ENCODE assay signal across 32 cellular contexts in genomic region chr17:8781784-8782575, GRCh38. TPM values are rescaled to one million over a fixed set of nuclear protein-coding genes. Genes with fewer than 3 reads are reported as not detected.
"Had no signal": no experiment of that assay in that cellular context is flagged by ENCODE, and none has a peak within 500 bp of the region (broad histone marks: within the 10 kb centered on the region; RNA-seq: fewer than 3 reads in every experiment).

No MANE protein-coding gene starts in this region.

- H3K4me1 ChIP-seq: right lobe of liver had no signal

- H3K36me3 Mint-ChIP-seq: activated naive CD4-positive, alpha-beta T cell treated with anti-CD3 and anti-CD28 coated beads, Interleukin-2, amount 50 U/mL, for 24 hours; memory B cell; natural killer cell treated with Interleukin-12 subunit alpha and Interleukin-12 subunit beta and Interleukin-15 and Interleukin-18, amount 100 ng/mL, for 72 hours; stimulated activated memory B cell treated with anti-CD40 and anti-IgM and Interleukin-4, amounts not matched to agents 10 μg/mL and 1 μg/mL and 100 μg/mL, for 72 hours had no signal

- H3K4me1 Mint-ChIP-seq: activated CD4-positive, alpha-beta memory T cell treated with anti-CD3 and anti-CD28 coated beads, Interleukin-2, amount 10 ng/mL, durations not matched to agents 7 days and 5 days; activated CD4-positive, alpha-beta T cell treated with anti-CD3 and anti-CD28 coated beads, Interleukin-2, amount 10 ng/mL, durations not matched to agents 7 days and 5 days; activated naive CD4-positive, alpha-beta T cell treated with anti-CD3 and anti-CD28 coated beads, Interleukin-2, amount 50 U/mL, for 24 hours; activated T-helper 17 cell treated with anti-CD3 and anti-CD28 coated beads, Interleukin-2, amount 50 U/mL, for 72 hours; memory B cell; T-helper 17 cell had no signal

- H3K36me3 ChIP-seq: right lobe of liver had no signal

- FAIRE-seq: colon had no signal

- H3K27ac ChIP-seq: dorsolateral prefrontal cortex, right lobe of liver had no signal

- ATAC-seq: activated naive CD8-positive, alpha-beta T cell treated with anti-CD3 and anti-CD28 coated beads, Interleukin-2, amount 50 U/mL, for 24 hours; activated T-helper 17 cell treated with anti-CD3 and anti-CD28 coated beads, Interleukin-2, amount 50 U/mL, for 72 hours; esophagus mucosa; mucosa of descending colon; natural killer cell treated with Interleukin-12 subunit alpha and Interleukin-12 subunit beta and Interleukin-15 and Interleukin-18, amount 100 ng/mL, for 72 hours; right lobe of liver; stimulated activated memory B cell treated with anti-CD40 and anti-IgM and Interleukin-4, amounts not matched to agents 10 μg/mL and 1 μg/mL and 100 μg/mL, for 72 hours; stimulated activated naive CD8-positive, alpha-beta T cell treated with anti-CD3 and anti-CD28 coated beads, Interleukin-15, amount 100 ng/mL, for 72 hours; T-helper 17 cell had no signal

- H3K27me3 ChIP-seq: right lobe of liver had no signal

- H3K4me3 Mint-ChIP-seq: activated CD4-positive, alpha-beta memory T cell treated with anti-CD3 and anti-CD28 coated beads, Interleukin-2, amount 10 ng/mL, durations not matched to agents 7 days and 5 days; activated CD4-positive, alpha-beta T cell treated with anti-CD3 and anti-CD28 coated beads, Interleukin-2, amount 10 ng/mL, durations not matched to agents 7 days and 5 days; activated naive CD4-positive, alpha-beta T cell treated with anti-CD3 and anti-CD28 coated beads, Interleukin-2, amount 50 U/mL, for 24 hours; activated naive CD8-positive, alpha-beta T cell treated with anti-CD3 and anti-CD28 coated beads, Interleukin-2, amount 50 U/mL, for 24 hours; activated T-cell treated with anti-CD3 and anti-CD28 coated beads, Interleukin-2, amount 50 U/mL, for 24 hours; activated T-helper 17 cell treated with anti-CD3 and anti-CD28 coated beads, Interleukin-2, amount 50 U/mL, for 72 hours; memory B cell; natural killer cell treated with Interleukin-12 subunit alpha and Interleukin-12 subunit beta and Interleukin-15 and Interleukin-18, amount 100 ng/mL, for 72 hours; stimulated activated memory B cell treated with anti-CD40 and anti-IgM and Interleukin-4, amounts not matched to agents 10 μg/mL and 1 μg/mL and 100 μg/mL, for 72 hours; stimulated activated naive CD8-positive, alpha-beta T cell treated with anti-CD3 and anti-CD28 coated beads, Interleukin-15, amount 100 ng/mL, for 72 hours; T-helper 17 cell had no signal

- DNase-seq: activated CD4-positive, alpha-beta memory T cell treated with anti-CD3 and anti-CD28 coated beads, Interleukin-2, amount 10 ng/mL, durations not matched to agents 7 days and 5 days; activated CD4-positive, alpha-beta T cell treated with anti-CD3 and anti-CD28 coated beads for 1 hour; activated CD4-positive, alpha-beta T cell treated with anti-CD3 and anti-CD28 coated beads, Interleukin-2, amount 10 ng/mL, durations not matched to agents 7 days and 5 days; activated CD8-positive, alpha-beta memory T cell treated with anti-CD3 and anti-CD28 coated beads, Interleukin-2, amount 50 U/mL, for 48 hours; activated naive CD8-positive, alpha-beta T cell treated with anti-CD3 and anti-CD28 coated beads, Interleukin-2, amount 50 U/mL, for 24 hours; activated T-cell treated with anti-CD3 and anti-CD28 coated beads, Interleukin-2, amount 50 U/mL, for 24 hours; dorsolateral prefrontal cortex; effector memory CD4-positive, alpha-beta T cell; foreskin fibroblast; hypothalamus; mucosa of descending colon; right lobe of liver; stimulated activated CD4-positive, alpha-beta T cell treated with anti-CD3 and anti-CD28 coated beads, Interleukin-1b, Interleukin-23, amount 100 ng/mL, for 48 hours; stimulated activated CD4-positive, alpha-beta T cell treated with anti-CD3 and anti-CD28 coated beads, Interleukin-4, amount 100 ng/mL, for 4 hours; stimulated activated CD8-positive, alpha-beta memory T cell treated with anti-CD3 and anti-CD28 coated beads, Interleukin-4, amount 100 ng/mL, for 48 hours; stimulated activated naive CD8-positive, alpha-beta T cell treated with anti-CD3 and anti-CD28 coated beads, Interleukin-15, amount 100 ng/mL, for 72 hours; substantia nigra; T-helper 17 cell had no signal

- H3K4me3 ChIP-seq: dorsolateral prefrontal cortex, mucosa of descending colon, right lobe of liver, skin epidermis had no signal

- H3K9me3 Mint-ChIP-seq: activated CD4-positive, alpha-beta memory T cell treated with anti-CD3 and anti-CD28 coated beads, Interleukin-2, amount 10 ng/mL, durations not matched to agents 7 days and 5 days; activated CD4-positive, alpha-beta T cell treated with anti-CD3 and anti-CD28 coated beads, Interleukin-2, amount 10 ng/mL, durations not matched to agents 7 days and 5 days; activated naive CD4-positive, alpha-beta T cell treated with anti-CD3 and anti-CD28 coated beads, Interleukin-2, amount 50 U/mL, for 24 hours; activated naive CD8-positive, alpha-beta T cell treated with anti-CD3 and anti-CD28 coated beads, Interleukin-2, amount 50 U/mL, for 24 hours; activated T-cell treated with anti-CD3 and anti-CD28 coated beads, Interleukin-2, amount 50 U/mL, for 24 hours; activated T-helper 17 cell treated with anti-CD3 and anti-CD28 coated beads, Interleukin-2, amount 50 U/mL, for 72 hours; memory B cell; natural killer cell treated with Interleukin-12 subunit alpha and Interleukin-12 subunit beta and Interleukin-15 and Interleukin-18, amount 100 ng/mL, for 72 hours had no signal

- H3K9me3 ChIP-seq: mucosa of descending colon, right lobe of liver had no signal

- H3K27ac Mint-ChIP-seq: activated CD4-positive, alpha-beta memory T cell treated with anti-CD3 and anti-CD28 coated beads, Interleukin-2, amount 10 ng/mL, durations not matched to agents 7 days and 5 days; activated CD4-positive, alpha-beta T cell treated with anti-CD3 and anti-CD28 coated beads, Interleukin-2, amount 10 ng/mL, durations not matched to agents 7 days and 5 days; activated naive CD4-positive, alpha-beta T cell treated with anti-CD3 and anti-CD28 coated beads, Interleukin-2, amount 50 U/mL, for 24 hours; activated naive CD8-positive, alpha-beta T cell treated with anti-CD3 and anti-CD28 coated beads, Interleukin-2, amount 50 U/mL, for 24 hours; activated T-cell treated with anti-CD3 and anti-CD28 coated beads, Interleukin-2, amount 50 U/mL, for 24 hours; activated T-helper 17 cell treated with anti-CD3 and anti-CD28 coated beads, Interleukin-2, amount 50 U/mL, for 72 hours; memory B cell; natural killer cell treated with Interleukin-12 subunit alpha and Interleukin-12 subunit beta and Interleukin-15 and Interleukin-18, amount 100 ng/mL, for 72 hours; stimulated activated memory B cell treated with anti-CD40 and anti-IgM and Interleukin-4, amounts not matched to agents 10 μg/mL and 1 μg/mL and 100 μg/mL, for 72 hours; stimulated activated naive CD8-positive, alpha-beta T cell treated with anti-CD3 and anti-CD28 coated beads, Interleukin-15, amount 100 ng/mL, for 72 hours; T-helper 17 cell had no signal

- H3K27me3 Mint-ChIP-seq: activated T-cell treated with anti-CD3 and anti-CD28 coated beads, Interleukin-2, amount 50 U/mL, for 24 hours had no signal

RNA-seq across cellular contexts. Expression of gene MFSD6L, which starts 17.2 kb away (rescaled TPM):
- total RNA-seq: myocyte, osteocyte, right lobe of liver, T-helper 17 cell had no signal

RNA-seq across cellular contexts. Expression of gene SPDYE4, which starts 23.6 kb away (rescaled TPM):
- total RNA-seq: activated CD4-positive, alpha-beta memory T cell treated with anti-CD3 and anti-CD28 coated beads, Interleukin-2, amount 10 ng/mL, durations not matched to agents 7 days and 5 days; activated CD4-positive, alpha-beta T cell treated with anti-CD3 and anti-CD28 coated beads, Interleukin-2, amount 10 ng/mL, durations not matched to agents 7 days and 5 days; activated T-helper 17 cell treated with anti-CD3 and anti-CD28 coated beads, Interleukin-2, amount 50 U/mL, for 72 hours; dorsolateral prefrontal cortex; esophagus mucosa; kidney epithelial cell; lower leg skin; mucosa of descending colon; myocyte; natural killer cell treated with Interleukin-12 subunit alpha and Interleukin-12 subunit beta and Interleukin-15 and Interleukin-18, amount 100 ng/mL, for 72 hours; osteocyte; posterior vena cava; right lobe of liver; T-helper 17 cell; ureter had no signal

RNA-seq across cellular contexts. Expression of gene CCDC42, which starts 37.3 kb away (rescaled TPM):
- total RNA-seq: esophagus mucosa; kidney epithelial cell; lower leg skin; mucosa of descending colon; myocyte; natural killer cell treated with Interleukin-12 subunit alpha and Interleukin-12 subunit beta and Interleukin-15 and Interleukin-18, amount 100 ng/mL, for 72 hours; osteocyte; posterior vena cava; right lobe of liver; ureter had no signal
